ENCODE assay signal across 7 cellular contexts in the genomic region with DNA sequence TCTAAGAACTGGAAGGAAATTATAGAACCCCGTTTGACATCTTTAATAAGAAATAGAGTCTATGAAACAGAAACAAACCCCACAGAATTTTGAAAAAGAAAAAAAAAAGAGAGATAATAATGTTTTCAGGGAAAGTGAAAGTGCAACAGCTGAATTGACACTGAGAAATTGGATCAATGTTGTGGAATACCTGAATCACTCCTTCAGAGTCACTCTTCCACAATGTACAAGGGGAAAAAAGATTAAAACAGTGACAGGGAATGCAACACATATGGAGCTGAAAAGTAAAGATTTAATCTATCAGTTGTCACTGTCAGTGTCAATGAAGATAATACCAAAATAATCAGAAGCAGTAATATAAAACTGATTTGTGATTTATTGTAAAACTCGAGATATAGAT.
"Had no signal": no experiment of that assay in that cellular context is flagged by ENCODE, and none has a peak within 500 bp of the region (broad histone marks: within the 10 kb centered on the region; RNA-seq: fewer than 3 reads in every experiment).

No MANE protein-coding gene starts in this region.

- H3K36me3 Mint-ChIP-seq: IgD-negative memory B cell had no signal

- H3K4me3 ChIP-seq: K562 had no signal

- H3K27ac ChIP-seq: HL-60 had no signal

- H3K27ac Mint-ChIP-seq: IgD-negative memory B cell had no signal

- ATAC-seq: HepG2, K562 had no signal

- DNase-seq: IMR-90, KBM-7, KG1 had no signal
